Comparison of ENCODE assay signal across 25 cellular contexts in the genomic region with DNA sequence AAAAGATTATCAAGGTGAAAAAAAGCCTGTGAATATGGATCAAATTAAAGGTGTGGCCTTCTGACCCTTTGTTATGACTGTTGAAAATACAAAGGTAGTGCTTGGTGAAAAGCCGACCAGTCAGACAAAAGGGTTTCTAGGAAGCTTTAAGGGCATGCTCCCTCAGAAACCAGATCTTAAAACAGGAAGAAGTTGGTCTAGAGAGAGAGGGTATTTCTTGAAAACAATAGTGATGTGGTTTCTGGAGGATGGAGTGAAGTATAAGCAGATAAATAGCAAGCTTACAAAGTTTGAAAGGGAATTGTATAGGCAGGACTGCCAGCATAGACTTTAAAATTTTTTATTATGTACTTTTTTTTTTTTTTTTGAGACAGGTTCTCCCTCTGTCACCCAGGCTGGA. TPM values are rescaled to one million over a fixed set of nuclear protein-coding genes. Genes with fewer than 3 reads are reported as not detected.
DNase-seq lines count a peak whose midpoint lies in the region; ATAC-seq and FAIRE-seq lines count a peak whose summit lies in the region.
"Had no signal": no experiment of that assay in that cellular context is flagged by ENCODE, and none has a peak within 500 bp of the region (broad histone marks: within the 10 kb centered on the region; RNA-seq: fewer than 3 reads in every experiment).

No MANE protein-coding gene starts in this region.

- POLR2A ChIA-PET in activated CD4-positive, alpha-beta memory T cell treated with anti-CD3 and anti-CD28 coated beads for 36 hours (lab: Charles Lee): interaction anchor here (0.6 kb wide), 2 partner anchors 128 to 426 kb away, joined by 3 read pairs; no protein-coding TSS in a partner anchor
- POLR2A ChIA-PET in naive thymus-derived CD4-positive, alpha-beta T cell (lab: Charles Lee): interaction anchor here (0.6 to 3.5 kb wide), 10 partner anchors 9 to 1208 kb away, joined by 3 to 17 read pairs (median 5); a partner anchor contains a TSS

- intact Hi-C loops in activated CD4-positive, alpha-beta memory T cell treated with anti-CD3 and anti-CD28 coated beads for 36 hours (cut with micrococcal nuclease): loop anchor here (5.0 kb wide), 2 partner anchors 132 to 418 kb away; a partner anchor contains a TSS
- intact Hi-C loops in naive thymus-derived CD4-positive, alpha-beta T cell (cut with micrococcal nuclease): no loop called here

- H3K18ac ChIP-seq in trophoblast cell (ENCODE audit: low read length): no peak overlapping the region

- H2BK5ac ChIP-seq in trophoblast cell (ENCODE audit: low read depth, low read length, poor library complexity): no peak overlapping the region

- H3K27me3 Mint-ChIP-seq in activated naive CD4-positive, alpha-beta T cell treated with anti-CD3 and anti-CD28 coated beads, Interleukin-2, amount 10 ng/mL, durations not matched to agents 7 days and 5 days: no peaks in the 10 kb centered on the region
- peaks cover 2% of the 10 kb centered on the region for H3K27me3 Mint-ChIP-seq in activated CD4-positive, alpha-beta memory T cell treated with anti-CD3 and anti-CD28 coated beads for 36 hours
- H3K27me3 Mint-ChIP-seq in naive thymus-derived CD4-positive, alpha-beta T cell: peaks cover 0 to 4% (median 0%) of the 10 kb centered on the region in 5 donors
- H3K27me3 Mint-ChIP-seq: stimulated activated memory B cell treated with anti-CD40 and anti-IgM and Interleukin-4, amounts not matched to agents 10 μg/mL and 1 μg/mL and 100 μg/mL, for 72 hours had no signal

- no peak overlapping the region for H4K12ac ChIP-seq in trophoblast cell (ENCODE audit: low read depth, low read length)

- H3K27me3 ChIP-seq in naive thymus-derived CD4-positive, alpha-beta T cell (ENCODE audit: control insufficient read depth in 2 of 2, insufficient read depth in 2 of 2, low read length in 2 of 2): no peaks in the 10 kb centered on the region
- H3K27me3 ChIP-seq in trophoblast cell (ENCODE audit: insufficient read depth, low read length): no peaks in the 10 kb centered on the region
- H3K27me3 ChIP-seq: testis, vagina had no signal

- peaks cover 63% of the 10 kb centered on the region for H3K4me1 Mint-ChIP-seq in activated naive CD4-positive, alpha-beta T cell treated with anti-CD3 and anti-CD28 coated beads, Interleukin-2, amount 10 ng/mL, durations not matched to agents 7 days and 5 days
- peaks cover 48% of the 10 kb centered on the region for H3K4me1 Mint-ChIP-seq in activated CD4-positive, alpha-beta memory T cell treated with anti-CD3 and anti-CD28 coated beads for 36 hours (ENCODE audit: low read depth)
- peaks cover 31 to 70% (median 60%) of the 10 kb centered on the region in 7 donors for H3K4me1 Mint-ChIP-seq in naive thymus-derived CD4-positive, alpha-beta T cell

- CTCF ChIA-PET in activated naive CD4-positive, alpha-beta T cell treated with anti-CD3 and anti-CD28 coated beads, Interleukin-2, amount 10 ng/mL, durations not matched to agents 7 days and 5 days (lab: Charles Lee): interaction anchor here (1.3 to 1.4 kb wide), 2 partner anchors 9 to 12 kb away, joined by 3 to 4 read pairs; no protein-coding TSS in a partner anchor
- CTCF ChIA-PET in activated CD4-positive, alpha-beta memory T cell treated with anti-CD3 and anti-CD28 coated beads for 36 hours (lab: Charles Lee): interaction anchor here (1.9 to 2.7 kb wide), 2 partner anchors 12 to 104 kb away, joined by 4 to 8 read pairs; a partner anchor contains a TSS
- CTCF ChIA-PET in naive thymus-derived CD4-positive, alpha-beta T cell (lab: Charles Lee): interaction anchor here (0.6 to 4.1 kb wide), 10 partner anchors 11 to 426 kb away, joined by 3 to 26 read pairs (median 4); a partner anchor contains a TSS

- H3K9me3 ChIP-seq in naive thymus-derived CD4-positive, alpha-beta T cell (ENCODE audit: control insufficient read depth in 2 of 3, low read length in 3 of 3): no peaks in the 10 kb centered on the region
- no peaks in the 10 kb centered on the region for H3K9me3 ChIP-seq in trophoblast cell (ENCODE audit: insufficient read depth, low read depth, low read length)
- H3K9me3 ChIP-seq: testis, vagina had no signal

- no peak overlapping the region for H3K9ac ChIP-seq in trophoblast cell (ENCODE audit: low read length)

- H3K4me1 ChIP-seq in naive thymus-derived CD4-positive, alpha-beta T cell (ENCODE audit: control insufficient read depth in 2 of 2, insufficient read depth in 2 of 2, low read length in 2 of 2): peaks cover 5 to 33% of the 10 kb centered on the region in 2 donors
- H3K4me1 ChIP-seq in trophoblast cell (ENCODE audit: control insufficient read depth in 1 of 2, insufficient read depth in 2 of 2, low read length in 2 of 2): no peaks in the 10 kb centered on the region
- H3K4me1 ChIP-seq: vagina had no signal

- no peak for DNase-seq in activated naive CD4-positive, alpha-beta T cell treated with anti-CD3 and anti-CD28 coated beads, Interleukin-2, amount 10 ng/mL, durations not matched to agents 7 days and 5 days
- no peak for DNase-seq in activated naive CD4-positive, alpha-beta T cell treated with anti-CD3 and anti-CD28 coated beads, Interleukin-2, amount 50 U/mL, for 16 hours
- DNase-seq in activated CD4-positive, alpha-beta memory T cell treated with anti-CD3 and anti-CD28 coated beads for 36 hours: no peak
- peak in 7 of 9 donors; percentile 17 to 61 (median 53) for DNase-seq in naive thymus-derived CD4-positive, alpha-beta T cell
- DNase-seq in GM19239 (ENCODE audit: insufficient read length, low spot score) (no peak), trophoblast cell (no peak)
- DNase-seq: activated CD4-positive, alpha-beta T cell treated with anti-CD3 and anti-CD28 coated beads, Interleukin-2, amount 50 U/mL, for 1 hour; activated T-cell treated with anti-CD3 and anti-CD28 coated beads for 4 hours; foreskin melanocyte; immature natural killer cell; mesendoderm; NCI-H2081 treated with DMSO at 0.1 percent for 48 hours; occipital lobe; SW 1271; testis had no signal

- H3K36me3 ChIP-seq in naive thymus-derived CD4-positive, alpha-beta T cell (ENCODE audit: control insufficient read depth in 2 of 3, insufficient read depth in 3 of 3, low read length in 3 of 3): no peaks in the 10 kb centered on the region
- H3K36me3 ChIP-seq in trophoblast cell (ENCODE audit: control insufficient read depth in 1 of 2, insufficient read depth in 2 of 2, low read length in 2 of 2): no peaks in the 10 kb centered on the region
- H3K36me3 ChIP-seq: vagina had no signal

- H3K4me3 ChIP-seq in naive thymus-derived CD4-positive, alpha-beta T cell (ENCODE audit: low read length): no peak overlapping the region
- no peak overlapping the region for H3K4me3 ChIP-seq in trophoblast cell (ENCODE audit: low read depth, low read length)
- H3K4me3 ChIP-seq: skin epidermis, testis, vagina had no signal

- peak overlapping the region; percentile 0 for H3K4me3 Mint-ChIP-seq in activated naive CD4-positive, alpha-beta T cell treated with anti-CD3 and anti-CD28 coated beads, Interleukin-2, amount 10 ng/mL, durations not matched to agents 7 days and 5 days
- no peak overlapping the region for H3K4me3 Mint-ChIP-seq in activated CD4-positive, alpha-beta memory T cell treated with anti-CD3 and anti-CD28 coated beads for 36 hours
- H3K4me3 Mint-ChIP-seq in naive thymus-derived CD4-positive, alpha-beta T cell: peak overlapping the region; percentile 18 to 77 (median 60)
- H3K4me3 Mint-ChIP-seq: immature natural killer cell; stimulated activated memory B cell treated with anti-CD40 and anti-IgM and Interleukin-4, amounts not matched to agents 10 μg/mL and 1 μg/mL and 100 μg/mL, for 72 hours had no signal

- H4K91ac ChIP-seq in trophoblast cell (ENCODE audit: low read depth, low read length): no peak overlapping the region

- no CpG with 5 or more reads among the region's 1 CpG for WGBS in trophoblast cell (ENCODE audit: extremely low coverage, insufficient coverage, insufficient read length)

- H3K14ac ChIP-seq in trophoblast cell (ENCODE audit: low read length): no peak overlapping the region

- no peak overlapping the region for H3K4ac ChIP-seq in trophoblast cell (ENCODE audit: low read depth, low read length)

- H2AFZ ChIP-seq in trophoblast cell (ENCODE audit: insufficient read depth, low read length, poor library complexity): no peak overlapping the region

- H4K8ac ChIP-seq in trophoblast cell (ENCODE audit: low read depth, low read length): no peak overlapping the region

- ATAC-seq in naive thymus-derived CD4-positive, alpha-beta T cell: peak; percentile 58
- ATAC-seq: esophagus mucosa; left lobe of liver; Right ventricle myocardium inferior; stimulated activated memory B cell treated with anti-CD40 and anti-IgM and Interleukin-4, amounts not matched to agents 10 μg/mL and 1 μg/mL and 100 μg/mL, for 72 hours had no signal

- peaks cover 4% of the 10 kb centered on the region for H3K9me3 Mint-ChIP-seq in activated naive CD4-positive, alpha-beta T cell treated with anti-CD3 and anti-CD28 coated beads, Interleukin-2, amount 10 ng/mL, durations not matched to agents 7 days and 5 days
- H3K9me3 Mint-ChIP-seq in activated CD4-positive, alpha-beta memory T cell treated with anti-CD3 and anti-CD28 coated beads for 36 hours: no peaks in the 10 kb centered on the region
- H3K9me3 Mint-ChIP-seq in naive thymus-derived CD4-positive, alpha-beta T cell: peaks cover 0 to 4% (median 0%) of the 10 kb centered on the region in 11 donors
- H3K9me3 Mint-ChIP-seq: activated naive CD4-positive, alpha-beta T cell treated with anti-CD3 and anti-CD28 coated beads, Interleukin-2, amount 50 U/mL, for 72 hours; immature natural killer cell; stimulated activated memory B cell treated with anti-CD40 and anti-IgM and Interleukin-4, amounts not matched to agents 10 μg/mL and 1 μg/mL and 100 μg/mL, for 72 hours had no signal

- H3K27ac Mint-ChIP-seq in activated naive CD4-positive, alpha-beta T cell treated with anti-CD3 and anti-CD28 coated beads, Interleukin-2, amount 10 ng/mL, durations not matched to agents 7 days and 5 days: peak overlapping the region; percentile 80
- H3K27ac Mint-ChIP-seq in activated CD4-positive, alpha-beta memory T cell treated with anti-CD3 and anti-CD28 coated beads for 36 hours: peak overlapping the region; percentile 15
- H3K27ac Mint-ChIP-seq in naive thymus-derived CD4-positive, alpha-beta T cell: peak overlapping the region; percentile 50 to 93 (median 75)
- H3K27ac Mint-ChIP-seq: immature natural killer cell; stimulated activated memory B cell treated with anti-CD40 and anti-IgM and Interleukin-4, amounts not matched to agents 10 μg/mL and 1 μg/mL and 100 μg/mL, for 72 hours had no signal

- no peak overlapping the region for H2AK5ac ChIP-seq in trophoblast cell (ENCODE audit: low read length)

- H3K23ac ChIP-seq in trophoblast cell (ENCODE audit: low read length): no peak overlapping the region

- H3K36me3 Mint-ChIP-seq in activated naive CD4-positive, alpha-beta T cell treated with anti-CD3 and anti-CD28 coated beads, Interleukin-2, amount 10 ng/mL, durations not matched to agents 7 days and 5 days: peaks cover 2% of the 10 kb centered on the region
- H3K36me3 Mint-ChIP-seq in activated CD4-positive, alpha-beta memory T cell treated with anti-CD3 and anti-CD28 coated beads for 36 hours: peaks cover 2% of the 10 kb centered on the region
- no peaks in the 10 kb centered on the region for H3K36me3 Mint-ChIP-seq in naive thymus-derived CD4-positive, alpha-beta T cell
- H3K36me3 Mint-ChIP-seq: activated naive CD4-positive, alpha-beta T cell treated with anti-CD3 and anti-CD28 coated beads, Interleukin-2, amount 50 U/mL, for 72 hours; immature natural killer cell; stimulated activated memory B cell treated with anti-CD40 and anti-IgM and Interleukin-4, amounts not matched to agents 10 μg/mL and 1 μg/mL and 100 μg/mL, for 72 hours had no signal

- no peak overlapping the region for H2BK12ac ChIP-seq in trophoblast cell (ENCODE audit: low read length)

- FAIRE-seq in GM19239 (lab: Jason Lieb, UNC): no peak
- FAIRE-seq: H54 had no signal

- no peak overlapping the region for H3K4me2 ChIP-seq in trophoblast cell (ENCODE audit: low read length)

- no peak overlapping the region for H2BK120ac ChIP-seq in trophoblast cell (ENCODE audit: insufficient read depth, low read length, poor library complexity)

- peak overlapping the region; percentile 30 for H3K27ac ChIP-seq in naive thymus-derived CD4-positive, alpha-beta T cell (ENCODE audit: low read depth, low read length)
- H3K27ac ChIP-seq in trophoblast cell (ENCODE audit: low read depth, low read length): no peak overlapping the region
- H3K27ac ChIP-seq: skin epidermis, testis, vagina had no signal

- peaks cover under 1% of the 10 kb centered on the region for H3K79me1 ChIP-seq in trophoblast cell (ENCODE audit: low read length)

- no peaks in the 10 kb centered on the region for H3K79me2 ChIP-seq in trophoblast cell (ENCODE audit: control insufficient read depth, insufficient read depth, low read length, poor library complexity)

RNA-seq across cellular contexts. Expression of a gene that starts 5.0 kb away (rescaled TPM):
- total RNA-seq in activated CD4-positive, alpha-beta memory T cell treated with anti-CD3 and anti-CD28 coated beads for 36 hours: 10 to 100 TPM; 13.0 to 13.1 TPM
- total RNA-seq in naive thymus-derived CD4-positive, alpha-beta T cell: 10 to 100 TPM; 12.2 to 29.1 (median 16.1) TPM
- polyA plus RNA-seq in naive thymus-derived CD4-positive, alpha-beta T cell: 10 to 100 TPM; 19.7 to 43.0 TPM
- 12.8 and 13.5 TPM in 2 replicates for polyA plus RNA-seq in trophoblast cell (2013)

RNA-seq across cellular contexts. Expression of a gene that starts 12.3 kb away (rescaled TPM):
- 1 to 10 TPM; 3.3 to 3.8 TPM for total RNA-seq in activated CD4-positive, alpha-beta memory T cell treated with anti-CD3 and anti-CD28 coated beads for 36 hours
- 1 to 10 TPM; 4.4 to 8.5 (median 6.2) TPM for total RNA-seq in naive thymus-derived CD4-positive, alpha-beta T cell
- polyA plus RNA-seq in naive thymus-derived CD4-positive, alpha-beta T cell: 1 to 10 TPM; 6.3 to 6.4 TPM
- 0.85 and 0.93 TPM in 2 replicates for polyA plus RNA-seq in trophoblast cell (2013)

RNA-seq across cellular contexts. Expression of a gene that starts 30.0 kb away (rescaled TPM):
- not detected for total RNA-seq in activated CD4-positive, alpha-beta memory T cell treated with anti-CD3 and anti-CD28 coated beads for 36 hours
- total RNA-seq in naive thymus-derived CD4-positive, alpha-beta T cell: not detected
- not detected for polyA plus RNA-seq in naive thymus-derived CD4-positive, alpha-beta T cell
- polyA plus RNA-seq in trophoblast cell (2013): 4.4 and 5.0 TPM in 2 replicates
- total RNA-seq: activated naive CD4-positive, alpha-beta T cell treated with anti-CD3 and anti-CD28 coated beads, Interleukin-2, amount 50 U/mL, for 72 hours; cerebellum; esophagus mucosa; left lobe of liver; occipital lobe; Right ventricle myocardium inferior; vagina had no signal
- polyA plus RNA-seq: BJ, immature natural killer cell had no signal

RNA-seq across cellular contexts. Expression of a gene that starts 46.2 kb away (rescaled TPM):
- total RNA-seq in activated CD4-positive, alpha-beta memory T cell treated with anti-CD3 and anti-CD28 coated beads for 36 hours: under 1 TPM; 0.67 to 0.80 TPM
- under 1 TPM in 2 of 5 experiments, not detected in 3; 0.15 to 0.22 TPM for total RNA-seq in naive thymus-derived CD4-positive, alpha-beta T cell
- under 1 TPM; 0.08 to 0.12 TPM for polyA plus RNA-seq in naive thymus-derived CD4-positive, alpha-beta T cell
- 0.33 and 0.40 TPM in 2 replicates for polyA plus RNA-seq in trophoblast cell (2013)
- total RNA-seq: esophagus mucosa, left lobe of liver, Right ventricle myocardium inferior, vagina had no signal
- polyA plus RNA-seq: immature natural killer cell had no signal

RNA-seq across cellular contexts. Expression of a gene that starts 57.4 kb away (rescaled TPM):
- total RNA-seq in activated CD4-positive, alpha-beta memory T cell treated with anti-CD3 and anti-CD28 coated beads for 36 hours: not detected
- not detected for total RNA-seq in naive thymus-derived CD4-positive, alpha-beta T cell
- not detected for polyA plus RNA-seq in naive thymus-derived CD4-positive, alpha-beta T cell
- polyA plus RNA-seq in trophoblast cell (2013): 10.9 and 11.7 TPM in 2 replicates
- total RNA-seq: activated naive CD4-positive, alpha-beta T cell treated with anti-CD3 and anti-CD28 coated beads, Interleukin-2, amount 50 U/mL, for 72 hours; cerebellum; esophagus mucosa; left lobe of liver; occipital lobe; Right ventricle myocardium inferior; testis; vagina had no signal
- polyA plus RNA-seq: BJ, immature natural killer cell had no signal

Comparison
In these comparisons a context has a peak if more than half of its experiments do, and no peak if none do; other contexts are left out.
1. DNase-seq: peak in naive thymus-derived CD4-positive, alpha-beta T cell (7 of 9); none in activated naive CD4-positive, alpha-beta T cell treated with anti-CD3 and anti-CD28 coated beads, Interleukin-2, amount 10 ng/mL, durations not matched to agents 7 days and 5 days (single experiment), activated naive CD4-positive, alpha-beta T cell treated with anti-CD3 and anti-CD28 coated beads, Interleukin-2, amount 50 U/mL, for 16 hours (single experiment), activated CD4-positive, alpha-beta memory T cell treated with anti-CD3 and anti-CD28 coated beads for 36 hours (single experiment), GM19239 (single experiment) and trophoblast cell (0 of 2).
2. H3K27ac Mint-ChIP-seq: peak in every context shown above with its lines; median percentile 80 in activated naive CD4-positive, alpha-beta T cell treated with anti-CD3 and anti-CD28 coated beads, Interleukin-2, amount 10 ng/mL, durations not matched to agents 7 days and 5 days; 75 in naive thymus-derived CD4-positive, alpha-beta T cell; 15 in activated CD4-positive, alpha-beta memory T cell treated with anti-CD3 and anti-CD28 coated beads for 36 hours.